Comparison of ENCODE assay signal across 8 cellular contexts in the genomic region with DNA sequence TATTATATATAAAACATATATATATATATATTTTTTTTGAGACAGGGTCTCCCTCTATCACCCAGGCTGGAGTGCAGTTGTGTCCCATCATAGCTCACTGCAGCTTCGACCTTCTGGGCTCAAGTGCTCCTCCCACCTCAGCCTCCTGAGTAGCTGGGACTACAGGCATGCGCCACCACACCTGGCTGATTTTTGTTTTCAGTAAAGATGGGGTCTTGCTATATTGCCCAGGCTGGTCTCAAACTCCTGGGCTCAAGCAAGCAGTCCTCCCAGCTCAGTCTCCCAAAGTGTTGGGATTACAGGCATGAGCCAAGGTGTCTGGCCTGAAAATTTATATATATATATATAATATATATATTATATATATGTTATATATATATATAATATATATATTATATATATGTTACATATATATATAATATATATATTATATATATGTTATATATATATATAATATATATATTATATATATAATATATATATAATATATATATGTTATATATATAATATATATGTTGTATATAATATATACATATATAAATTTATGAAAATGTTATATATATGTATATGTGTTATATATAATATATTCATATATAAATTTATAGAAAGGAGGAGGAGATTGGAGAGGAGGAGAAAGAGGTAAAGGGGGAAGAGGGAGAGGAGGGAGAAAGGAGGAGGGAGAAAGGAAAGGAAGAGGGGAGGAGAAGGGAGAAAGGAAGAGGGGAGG. TPM values are rescaled to one million over a fixed set of nuclear protein-coding genes. Genes with fewer than 3 reads are reported as not detected.
"Had no signal": no experiment of that assay in that cellular context is flagged by ENCODE, and none has a peak within 500 bp of the region (broad histone marks: within the 10 kb centered on the region; RNA-seq: fewer than 3 reads in every experiment).

No MANE protein-coding gene starts in this region.

RNA-seq across cellular contexts. Expression of gene SLC25A41, which starts 4.7 kb away (rescaled TPM):
- total RNA-seq: kidney epithelial cell, lung microvascular endothelial cell, osteoblast, right atrium auricular region, urinary bladder had no signal
- polyA plus RNA-seq: naive thymus-derived CD4-positive, alpha-beta T cell had no signal

RNA-seq across cellular contexts. Expression of gene CRB3, which starts 35.2 kb away (rescaled TPM):
- total RNA-seq: left cardiac atrium, lung microvascular endothelial cell, osteoblast, sciatic nerve had no signal
